In the genomic region with DNA sequence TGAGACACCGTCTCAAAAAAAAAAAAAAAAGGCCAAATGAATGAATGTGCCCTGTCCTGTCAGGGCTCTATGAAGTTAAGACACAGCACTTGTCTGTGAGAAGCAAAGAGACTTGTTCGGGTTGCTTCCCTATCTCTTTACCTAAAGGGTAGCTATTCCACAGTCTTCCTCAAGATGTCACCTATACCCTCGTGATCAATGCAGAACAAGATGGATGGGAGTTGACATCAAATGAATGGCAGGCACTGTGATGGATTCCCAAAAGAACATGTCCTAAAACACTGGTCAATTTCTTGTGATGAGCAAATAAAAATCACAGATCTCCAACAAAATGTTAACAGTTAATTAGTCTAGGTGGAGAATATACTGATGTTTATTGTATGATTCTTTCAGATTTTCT, we compare ENCODE assay signal across 13 cellular contexts. TPM values are rescaled to one million over a fixed set of nuclear protein-coding genes. Genes with fewer than 3 reads are reported as not detected.
DNase-seq lines count a peak whose midpoint lies in the region; ATAC-seq and TF ChIP-seq lines count a peak whose summit lies in the region.
"Had no signal": no experiment of that assay in that cellular context is flagged by ENCODE, and none has a peak within 500 bp of the region (broad histone marks: within the 10 kb centered on the region; RNA-seq: fewer than 3 reads in every experiment).

No MANE protein-coding gene starts in this region.

- no peaks in the 10 kb centered on the region for H3K27me3 Mint-ChIP-seq in CD4-positive, alpha-beta T cell
- H3K27me3 Mint-ChIP-seq in immature natural killer cell (ENCODE audit: low read depth in 3 of 3) = peaks cover 5 to 9% (median 6%) of the 10 kb centered on the region in 3 donors

- H3K36me3 Mint-ChIP-seq in CD4-positive, alpha-beta T cell (ENCODE audit: low read depth) = peaks cover 57% of the 10 kb centered on the region
- H3K36me3 Mint-ChIP-seq in immature natural killer cell = peaks cover 15 to 41% (median 15%) of the 10 kb centered on the region in 3 donors

- no peak overlapping the region for H3K27ac ChIP-seq in CD4-positive, alpha-beta T cell (ENCODE audit: low read depth, low read length)
- H3K27ac ChIP-seq: suprapubic skin had no signal

- no peaks in the 10 kb centered on the region for H3K9me3 ChIP-seq in CD4-positive, alpha-beta T cell (ENCODE audit: control insufficient read depth, low read length)
- H3K9me3 ChIP-seq: suprapubic skin had no signal

- H3K4me3 ChIP-seq in H7 (ENCODE audit: insufficient read depth, low read depth, low read length) = no peak overlapping the region
- H3K4me3 ChIP-seq: suprapubic skin had no signal

- DNase-seq in CD4-positive, alpha-beta T cell = no peak
- DNase-seq in H7 (peak; percentile 60), RPMI8226 (peak; percentile 20), immature natural killer cell (no peak), KG1 (lab: John Stamatoyannopoulos, UW) (no peak), COLO829 (ENCODE audit: low spot score) (no peak)
- DNase-seq: activated naive CD4-positive, alpha-beta T cell treated with anti-CD3 and anti-CD28 coated beads for 36 hours; EL; NCI-H345 had no signal

- no peaks in the 10 kb centered on the region for H3K27me3 ChIP-seq in CD4-positive, alpha-beta T cell (ENCODE audit: control insufficient read depth, insufficient read depth, low read length)
- H3K27me3 ChIP-seq in H7 (ENCODE audit: control insufficient read depth, insufficient read depth, low read length) = no peaks in the 10 kb centered on the region
- H3K27me3 ChIP-seq: suprapubic skin had no signal

- no peak for TF ChIP-seq CTCF in CD4-positive, alpha-beta T cell (IDR thresholded peaks at IDR 0.05)

- H3K27ac Mint-ChIP-seq in CD4-positive, alpha-beta T cell = no peak overlapping the region
- H3K27ac Mint-ChIP-seq in immature natural killer cell = peak overlapping the region in 4 of 6 donors; percentile 35 to 96 (median 68)
- H3K27ac Mint-ChIP-seq: activated naive CD4-positive, alpha-beta T cell treated with anti-CD3 and anti-CD28 coated beads for 36 hours had no signal

- CTCF ChIA-PET in CD4-positive, alpha-beta T cell (lab: Charles Lee) = interaction anchor here (0.5 to 1.3 kb wide), 3 partner anchors 19 to 55 kb away, joined by 3 to 4 read pairs (median 3); a partner anchor contains a TSS

- H3K4me1 Mint-ChIP-seq in CD4-positive, alpha-beta T cell (ENCODE audit: low read depth) = peaks cover 65% of the 10 kb centered on the region
- H3K4me1 Mint-ChIP-seq in immature natural killer cell = peaks cover 58 to 59% of the 10 kb centered on the region in 2 donors

- peak; percentile 37 for ATAC-seq in CD4-positive, alpha-beta T cell (ENCODE audit: poor library complexity)
- ATAC-seq in GM19452 (IDR thresholded peaks at IDR 0.05; ENCODE audit: unreplicated experiment) = no peak
- no peak for ATAC-seq in HG02678 (IDR thresholded peaks at IDR 0.05; ENCODE audit: unreplicated experiment)

- intact Hi-C loops in CD4-positive, alpha-beta T cell (cut with DNase I, micrococcal nuclease) = no loop called here

- POLR2A ChIA-PET in CD4-positive, alpha-beta T cell (lab: Charles Lee) = interaction anchor here (3.6 kb wide), 1 partner anchor 10 kb away, joined by 26 read pairs; a partner anchor contains a TSS

- H3K4me3 Mint-ChIP-seq in CD4-positive, alpha-beta T cell = no peak overlapping the region
- no peak overlapping the region for H3K4me3 Mint-ChIP-seq in immature natural killer cell
- H3K4me3 Mint-ChIP-seq: activated naive CD4-positive, alpha-beta T cell treated with anti-CD3 and anti-CD28 coated beads for 36 hours; nephron had no signal

- H3K9me3 Mint-ChIP-seq in CD4-positive, alpha-beta T cell = no peaks in the 10 kb centered on the region
- no peaks in the 10 kb centered on the region for H3K9me3 Mint-ChIP-seq in immature natural killer cell
- H3K9me3 Mint-ChIP-seq: activated naive CD4-positive, alpha-beta T cell treated with anti-CD3 and anti-CD28 coated beads for 36 hours; nephron had no signal

- peaks cover 25% of the 10 kb centered on the region for H3K36me3 ChIP-seq in H7 (replicated peaks; ENCODE audit: control insufficient read depth, insufficient read depth, low read length)

RNA-seq across cellular contexts. Expression of a gene that starts 9.5 kb away (rescaled TPM):
- total RNA-seq in CD4-positive, alpha-beta T cell = 10 to 100 TPM; 14.7 to 16.5 TPM
- 76.0 and 79.6 TPM in 2 replicates for total RNA-seq in H7 (2014; rRNA removed; shearing (Covaris generic))
- polyA plus RNA-seq in immature natural killer cell = 100 to 1,000 TPM in 1 of 3 donors, 10 to 100 TPM in 2; 58.1 to 121 (median 73.6) TPM

RNA-seq across cellular contexts. Expression of a gene that starts 10.1 kb away (rescaled TPM):
- total RNA-seq in CD4-positive, alpha-beta T cell = 10 to 100 TPM; 88.7 to 91.3 TPM
- total RNA-seq in H7 (2014; rRNA removed; shearing (Covaris generic)) = 207 and 239 TPM in 2 replicates
- 100 to 1,000 TPM; 378 to 470 (median 428) TPM for polyA plus RNA-seq in immature natural killer cell

RNA-seq across cellular contexts. Expression of a gene that starts 13.0 kb away (rescaled TPM):
- total RNA-seq in CD4-positive, alpha-beta T cell = 1 to 10 TPM in 1 of 2 experiments, under 1 TPM in 1; 0.74 to 1.1 TPM
- 5.1 and 10.7 TPM in 2 replicates for total RNA-seq in H7 (2014; rRNA removed; shearing (Covaris generic))
- polyA plus RNA-seq in immature natural killer cell = 10 to 100 TPM; 15.4 to 29.0 (median 19.2) TPM

RNA-seq across cellular contexts. Expression of a gene that starts 27.3 kb away (rescaled TPM):
- 10 to 100 TPM; 50.5 to 58.6 TPM for total RNA-seq in CD4-positive, alpha-beta T cell
- total RNA-seq in H7 (2014; rRNA removed; shearing (Covaris generic)) = 3.7 and 7.4 TPM in 2 replicates
- 10 to 100 TPM in 1 of 3 donors, 1 to 10 TPM in 2; 4.2 to 10.1 (median 5.0) TPM for polyA plus RNA-seq in immature natural killer cell

RNA-seq across cellular contexts. Expression of a gene that starts 33.0 kb away (rescaled TPM):
- 1 to 10 TPM; 7.1 to 8.9 TPM for total RNA-seq in CD4-positive, alpha-beta T cell
- total RNA-seq in H7 (2014; rRNA removed; shearing (Covaris generic)) = 17.7 and 29.3 TPM in 2 replicates
- 10 to 100 TPM; 30.3 to 57.3 (median 44.4) TPM for polyA plus RNA-seq in immature natural killer cell

Comparison
In these comparisons a context has a peak if more than half of its experiments do, and no peak if none do; other contexts are left out.
1. DNase-seq: peak in H7 (single experiment) and RPMI8226 (single experiment); none in CD4-positive, alpha-beta T cell (0 of 10), immature natural killer cell (0 of 3), KG1 (single experiment) and COLO829 (single experiment).